ENCODE assay signal across 12 cellular contexts in genomic region chr10:22805304-22805703, GRCh38.
DNase-seq lines count a peak whose midpoint lies in the region; ATAC-seq and TF ChIP-seq lines count a peak whose summit lies in the region.
"Had no signal": no experiment of that assay in that cellular context is flagged by ENCODE, and none has a peak within 500 bp of the region (broad histone marks: within the 10 kb centered on the region; RNA-seq: fewer than 3 reads in every experiment).

No MANE protein-coding gene starts in this region.

- peaks cover 4% of the 10 kb centered on the region for H3K27me3 Mint-ChIP-seq in activated CD4-positive, alpha-beta memory T cell treated with anti-CD3 and anti-CD28 coated beads, Interleukin-2, amount 10 ng/mL, durations not matched to agents 7 days and 5 days

- CTCF ChIA-PET in activated CD4-positive, alpha-beta memory T cell treated with anti-CD3 and anti-CD28 coated beads, Interleukin-2, amount 10 ng/mL, durations not matched to agents 7 days and 5 days (lab: Charles Lee), result no interaction called here

- in situ Hi-C loops in GM13977 (cut with MboI; ENCODE audit: low pct_unique_long_range_greater_than_20kb, low sequenced_read_pairs, unreplicated experiment), result no loop called here

- TF ChIP-seq CTCF in AG09309 (IDR thresholded peaks at IDR 0.05; ENCODE audit: control insufficient read depth, insufficient read depth, low read depth, low read length, missing control alignments) (peak; percentile 18), GM13977 (IDR thresholded peaks at IDR 0.05; ENCODE audit: extremely low read depth, insufficient read depth, missing control alignments) (no peak)

- no peaks in the 10 kb centered on the region for H3K4me1 Mint-ChIP-seq in activated CD4-positive, alpha-beta memory T cell treated with anti-CD3 and anti-CD28 coated beads, Interleukin-2, amount 10 ng/mL, durations not matched to agents 7 days and 5 days
- H3K4me1 Mint-ChIP-seq: nephron progenitor cell had no signal

- H3K27ac Mint-ChIP-seq in activated CD4-positive, alpha-beta memory T cell treated with anti-CD3 and anti-CD28 coated beads, Interleukin-2, amount 10 ng/mL, durations not matched to agents 7 days and 5 days, result no peak overlapping the region
- H3K27ac Mint-ChIP-seq: nephron progenitor cell; T-helper 1 cell treated with Interleukin-12 subunit alpha and Interleukin-12 subunit beta and Interleukin-4 antibody, amounts not matched to agents 30 μg/mL and 1 μg/mL, for 36 hours had no signal

- H3K9me3 Mint-ChIP-seq in activated CD4-positive, alpha-beta memory T cell treated with anti-CD3 and anti-CD28 coated beads, Interleukin-2, amount 10 ng/mL, durations not matched to agents 7 days and 5 days, result no peaks in the 10 kb centered on the region
- H3K9me3 Mint-ChIP-seq: T-helper 1 cell treated with Interleukin-12 subunit alpha and Interleukin-12 subunit beta and Interleukin-4 antibody, amounts not matched to agents 30 μg/mL and 1 μg/mL, for 36 hours had no signal

- no peaks in the 10 kb centered on the region for H3K36me3 Mint-ChIP-seq in activated CD4-positive, alpha-beta memory T cell treated with anti-CD3 and anti-CD28 coated beads, Interleukin-2, amount 10 ng/mL, durations not matched to agents 7 days and 5 days (ENCODE audit: low read depth)

- H3K4me3 Mint-ChIP-seq in activated CD4-positive, alpha-beta memory T cell treated with anti-CD3 and anti-CD28 coated beads, Interleukin-2, amount 10 ng/mL, durations not matched to agents 7 days and 5 days, result no peak overlapping the region
- H3K4me3 Mint-ChIP-seq: nephron progenitor cell; T-helper 1 cell treated with Interleukin-12 subunit alpha and Interleukin-12 subunit beta and Interleukin-4 antibody, amounts not matched to agents 30 μg/mL and 1 μg/mL, for 36 hours had no signal

- no peak overlapping the region for H3K4me3 ChIP-seq in AG09309 (ENCODE audit: control insufficient read depth, low read depth, low read length)
- H3K4me3 ChIP-seq: testis had no signal

- POLR2A ChIA-PET in activated CD4-positive, alpha-beta memory T cell treated with anti-CD3 and anti-CD28 coated beads, Interleukin-2, amount 10 ng/mL, durations not matched to agents 7 days and 5 days (lab: Charles Lee), result no interaction called here

- ATAC-seq in SK-N-SH treated with all-trans-retinoic acid at 6 μM for 48 hours (peak; percentile 75), GM21381 (IDR thresholded peaks at IDR 0.05; ENCODE audit: unreplicated experiment) (no peak)

- DNase-seq in AG09309 (ENCODE audit: low read depth) (no peak), NCI-H1092 treated with DMSO at 0.1 percent for 48 hours (lab: John Stamatoyannopoulos, UW) (peak; percentile 87), iris pigment epithelial cell (ENCODE audit: low read depth) (peak; percentile 56), GF-D8 (lab: John Stamatoyannopoulos, UW) (no peak), GM13977 (ENCODE audit: low spot score) (no peak)
- DNase-seq in activated CD4-positive, alpha-beta memory T cell treated with anti-CD3 and anti-CD28 coated beads, Interleukin-2, amount 10 ng/mL, durations not matched to agents 7 days and 5 days, result no peak
- DNase-seq: cerebellar nuclear complex, nephron progenitor cell, testis had no signal

TF ChIP-seq in SK-N-SH treated with all-trans-retinoic acid at 6 μM for 48 hours, 23 proteins besides CTCF, POLR2A, EP300 and RAD21:
- TF ChIP-seq, protein P1, sequence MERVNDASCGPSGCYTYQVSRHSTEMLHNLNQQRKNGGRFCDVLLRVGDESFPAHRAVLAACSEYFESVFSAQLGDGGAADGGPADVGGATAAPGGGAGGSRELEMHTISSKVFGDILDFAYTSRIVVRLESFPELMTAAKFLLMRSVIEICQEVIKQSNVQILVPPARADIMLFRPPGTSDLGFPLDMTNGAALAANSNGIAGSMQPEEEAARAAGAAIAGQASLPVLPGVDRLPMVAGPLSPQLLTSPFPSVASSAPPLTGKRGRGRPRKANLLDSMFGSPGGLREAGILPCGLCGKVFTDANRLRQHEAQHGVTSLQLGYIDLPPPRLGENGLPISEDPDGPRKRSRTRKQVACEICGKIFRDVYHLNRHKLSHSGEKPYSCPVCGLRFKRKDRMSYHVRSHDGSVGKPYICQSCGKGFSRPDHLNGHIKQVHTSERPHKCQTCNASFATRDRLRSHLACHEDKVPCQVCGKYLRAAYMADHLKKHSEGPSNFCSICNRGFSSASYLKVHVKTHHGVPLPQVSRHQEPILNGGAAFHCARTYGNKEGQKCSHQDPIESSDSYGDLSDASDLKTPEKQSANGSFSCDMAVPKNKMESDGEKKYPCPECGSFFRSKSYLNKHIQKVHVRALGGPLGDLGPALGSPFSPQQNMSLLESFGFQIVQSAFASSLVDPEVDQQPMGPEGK (CRISPR knock-in tag; IDR thresholded peaks at IDR 0.05; ENCODE audit: borderline replicate concordance), result no peak
- TF ChIP-seq OSR1 (CRISPR knock-in tag; IDR thresholded peaks at IDR 0.05) (no peak), PPARA (CRISPR knock-in tag; IDR thresholded peaks at IDR 0.05; ENCODE audit: borderline replicate concordance) (no peak), ZFP30 (CRISPR knock-in tag; IDR thresholded peaks at IDR 0.05) (no peak), ARNTL (CRISPR knock-in tag; IDR thresholded peaks at IDR 0.05; ENCODE audit: borderline replicate concordance, low read depth) (no peak), CSDC2 (CRISPR knock-in tag; IDR thresholded peaks at IDR 0.05) (no peak), TOX (CRISPR knock-in tag; IDR thresholded peaks at IDR 0.05; ENCODE audit: borderline replicate concordance) (no peak), ZC3H10 (CRISPR knock-in tag; IDR thresholded peaks at IDR 0.05) (no peak)
- TF ChIP-seq, protein P2, sequence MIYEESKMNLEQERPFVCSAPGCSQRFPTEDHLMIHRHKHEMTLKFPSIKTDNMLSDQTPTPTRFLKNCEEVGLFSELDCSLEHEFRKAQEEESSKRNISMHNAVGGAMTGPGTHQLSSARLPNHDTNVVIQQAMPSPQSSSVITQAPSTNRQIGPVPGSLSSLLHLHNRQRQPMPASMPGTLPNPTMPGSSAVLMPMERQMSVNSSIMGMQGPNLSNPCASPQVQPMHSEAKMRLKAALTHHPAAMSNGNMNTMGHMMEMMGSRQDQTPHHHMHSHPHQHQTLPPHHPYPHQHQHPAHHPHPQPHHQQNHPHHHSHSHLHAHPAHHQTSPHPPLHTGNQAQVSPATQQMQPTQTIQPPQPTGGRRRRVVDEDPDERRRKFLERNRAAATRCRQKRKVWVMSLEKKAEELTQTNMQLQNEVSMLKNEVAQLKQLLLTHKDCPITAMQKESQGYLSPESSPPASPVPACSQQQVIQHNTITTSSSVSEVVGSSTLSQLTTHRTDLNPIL (CRISPR knock-in tag; IDR thresholded peaks at IDR 0.05; ENCODE audit: low read depth), result no peak
- TF ChIP-seq, protein P3, sequence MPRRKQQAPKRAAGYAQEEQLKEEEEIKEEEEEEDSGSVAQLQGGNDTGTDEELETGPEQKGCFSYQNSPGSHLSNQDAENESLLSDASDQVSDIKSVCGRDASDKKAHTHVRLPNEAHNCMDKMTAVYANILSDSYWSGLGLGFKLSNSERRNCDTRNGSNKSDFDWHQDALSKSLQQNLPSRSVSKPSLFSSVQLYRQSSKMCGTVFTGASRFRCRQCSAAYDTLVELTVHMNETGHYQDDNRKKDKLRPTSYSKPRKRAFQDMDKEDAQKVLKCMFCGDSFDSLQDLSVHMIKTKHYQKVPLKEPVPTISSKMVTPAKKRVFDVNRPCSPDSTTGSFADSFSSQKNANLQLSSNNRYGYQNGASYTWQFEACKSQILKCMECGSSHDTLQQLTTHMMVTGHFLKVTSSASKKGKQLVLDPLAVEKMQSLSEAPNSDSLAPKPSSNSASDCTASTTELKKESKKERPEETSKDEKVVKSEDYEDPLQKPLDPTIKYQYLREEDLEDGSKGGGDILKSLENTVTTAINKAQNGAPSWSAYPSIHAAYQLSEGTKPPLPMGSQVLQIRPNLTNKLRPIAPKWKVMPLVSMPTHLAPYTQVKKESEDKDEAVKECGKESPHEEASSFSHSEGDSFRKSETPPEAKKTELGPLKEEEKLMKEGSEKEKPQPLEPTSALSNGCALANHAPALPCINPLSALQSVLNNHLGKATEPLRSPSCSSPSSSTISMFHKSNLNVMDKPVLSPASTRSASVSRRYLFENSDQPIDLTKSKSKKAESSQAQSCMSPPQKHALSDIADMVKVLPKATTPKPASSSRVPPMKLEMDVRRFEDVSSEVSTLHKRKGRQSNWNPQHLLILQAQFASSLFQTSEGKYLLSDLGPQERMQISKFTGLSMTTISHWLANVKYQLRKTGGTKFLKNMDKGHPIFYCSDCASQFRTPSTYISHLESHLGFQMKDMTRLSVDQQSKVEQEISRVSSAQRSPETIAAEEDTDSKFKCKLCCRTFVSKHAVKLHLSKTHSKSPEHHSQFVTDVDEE (CRISPR knock-in tag; IDR thresholded peaks at IDR 0.05), result no peak

Comparison
In these comparisons a context has a peak if more than half of its experiments do, and no peak if none do; other contexts are left out.
1. DNase-seq: peak in NCI-H1092 treated with DMSO at 0.1 percent for 48 hours (single experiment) and iris pigment epithelial cell (single experiment); none in AG09309 (single experiment), GF-D8 (single experiment), activated CD4-positive, alpha-beta memory T cell treated with anti-CD3 and anti-CD28 coated beads, Interleukin-2, amount 10 ng/mL, durations not matched to agents 7 days and 5 days (single experiment) and GM13977 (single experiment).